ENCODE assay signal across 36 cellular contexts in the genomic region with DNA sequence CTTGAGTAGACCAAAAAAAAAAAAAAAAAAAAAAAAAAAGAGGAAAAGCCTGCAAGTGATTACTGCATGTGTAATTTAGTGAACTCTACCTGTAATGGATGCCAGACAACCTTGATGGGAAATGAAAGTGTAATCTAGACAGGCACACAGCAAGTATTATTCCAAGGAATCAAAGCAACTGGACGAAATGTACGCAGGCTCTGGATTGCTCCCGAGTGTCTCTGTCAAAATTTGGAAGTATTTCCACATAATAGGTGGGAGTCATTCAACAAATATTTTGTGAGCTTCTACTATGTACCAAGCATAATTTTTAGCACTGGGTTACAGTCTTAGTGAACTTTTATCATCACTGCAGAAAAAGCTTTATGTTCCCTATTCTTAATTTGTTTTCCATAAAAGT.
"Had no signal": no experiment of that assay in that cellular context is flagged by ENCODE, and none has a peak within 500 bp of the region (broad histone marks: within the 10 kb centered on the region; RNA-seq: fewer than 3 reads in every experiment).

No MANE protein-coding gene starts in this region.

- H3K4me3 Mint-ChIP-seq: activated CD4-positive, alpha-beta T cell treated with anti-CD3 and anti-CD28 coated beads for 36 hours; activated CD4-positive, alpha-beta T cell treated with anti-CD3 and anti-CD28 coated beads, Interleukin-2, amount 10 ng/mL, durations not matched to agents 7 days and 5 days; activated CD8-positive, alpha-beta T cell treated with anti-CD3 and anti-CD28 coated beads, Interleukin-2, amount 10 ng/mL, durations not matched to agents 7 days and 5 days; activated naive CD4-positive, alpha-beta T cell treated with anti-CD3 and anti-CD28 coated beads for 36 hours; activated T-cell treated with anti-CD3 and anti-CD28 coated beads, Interleukin-2, amount 50 U/mL, for 4 hours; activated T-helper 1 cell treated with anti-CD3 and anti-CD28 coated beads, Interleukin-12 subunit alpha, Interleukin-12 subunit beta, Interleukin-2, Interleukin-4 antibody, amounts not matched to agents 30 ng/mL and 10 ng/mL and 1 ng/mL, durations not matched to agents 14 hours and 24 hours and 36 hours; T-helper 1 cell treated with Interleukin-12 subunit alpha and Interleukin-12 subunit beta and Interleukin-4 antibody, amounts not matched to agents 30 μg/mL and 1 μg/mL, for 36 hours; T-helper 2 cell treated with Interferon-gamma antibody and Interleukin-4, amounts not matched to agents 5 μg/mL and 100 μg/mL, for 36 hours; WTC11 had no signal

- H3K9me3 ChIP-seq: adrenal gland, body of pancreas, Peyer's patch, SJSA1, SK-N-SH had no signal

- H3K4me1 Mint-ChIP-seq: activated CD4-positive, alpha-beta T cell treated with anti-CD3 and anti-CD28 coated beads for 36 hours; activated CD4-positive, alpha-beta T cell treated with anti-CD3 and anti-CD28 coated beads, Interleukin-2, amount 10 ng/mL, durations not matched to agents 7 days and 5 days had no signal

- ATAC-seq: activated CD4-positive, alpha-beta T cell treated with anti-CD3 and anti-CD28 coated beads for 36 hours; activated CD4-positive, CD25-positive, alpha-beta regulatory T cell treated with anti-CD3 and anti-CD28 coated beads, Interleukin-2, amount 50 U/mL, for 24 hours; activated CD8-positive, alpha-beta T cell treated with anti-CD3 and anti-CD28 coated beads, Interleukin-2, amount 10 ng/mL, durations not matched to agents 7 days and 5 days; activated naive CD4-positive, alpha-beta T cell treated with anti-CD3 and anti-CD28 coated beads, Interleukin-2, amount 50 U/mL, for 72 hours; activated T-cell treated with anti-CD3 and anti-CD28 coated beads, Interleukin-2, amount 50 U/mL, for 4 hours; body of pancreas; PC-3; WTC11 had no signal

- H3K4me3 ChIP-seq: adrenal gland, body of pancreas, Peyer's patch, SJSA1 had no signal

- H3K36me3 ChIP-seq: adrenal gland, Peyer's patch, SJSA1 had no signal

- H3K27me3 ChIP-seq: adrenal gland, body of pancreas, Peyer's patch, SJSA1 had no signal

- H3K27ac ChIP-seq: adrenal gland, body of pancreas had no signal

- DNase-seq: activated CD4-positive, alpha-beta T cell treated with anti-CD3 and anti-CD28 coated beads for 36 hours; activated CD4-positive, alpha-beta T cell treated with anti-CD3 and anti-CD28 coated beads, Interleukin-2, amount 10 ng/mL, durations not matched to agents 7 days and 5 days; activated CD4-positive, alpha-beta T cell treated with anti-CD3 and anti-CD28 coated beads, Interleukin-2, amount 50 U/mL, for 48 hours; activated CD8-positive, alpha-beta memory T cell treated with anti-CD3 and anti-CD28 coated beads, Interleukin-2, amount 50 U/mL, for 4 hours; activated CD8-positive, alpha-beta T cell treated with anti-CD3 and anti-CD28 coated beads, Interleukin-2, amount 10 ng/mL, durations not matched to agents 7 days and 5 days; activated gamma-delta T cell treated with Interleukin-2 at 50 U/mL for 16 hours; activated naive CD4-positive, alpha-beta T cell treated with anti-CD3 and anti-CD28 coated beads for 36 hours; activated T-cell treated with anti-CD3 and anti-CD28 coated beads for 4 hours; activated T-cell treated with anti-CD3 and anti-CD28 coated beads, Interleukin-2, amount 50 U/mL, for 4 hours; adrenal gland; body of pancreas; caudate nucleus; cerebellar nuclear complex; MM.1S; MV-4-11; NCI-H1092; NCI-H146; NCI-H187; NCI-H2029 treated with DMSO at 0.1 percent for 48 hours; NCI-H2107; NCI-H2171; NCI-H510A; NCI-H526 treated with DMSO at 0.1 percent for 48 hours; NCI-H774; PC-3; Peyer's patch; RPMI8226; SHP77 treated with DMSO at 0.1 percent for 48 hours; SK-N-SH had no signal

- H3K9me3 Mint-ChIP-seq: activated CD4-positive, alpha-beta T cell treated with anti-CD3 and anti-CD28 coated beads, Interleukin-2, amount 10 ng/mL, durations not matched to agents 7 days and 5 days; activated naive CD4-positive, alpha-beta T cell treated with anti-CD3 and anti-CD28 coated beads for 36 hours; activated T-cell treated with anti-CD3 and anti-CD28 coated beads, Interleukin-2, amount 50 U/mL, for 4 hours; activated T-helper 1 cell treated with anti-CD3 and anti-CD28 coated beads, Interleukin-12 subunit alpha, Interleukin-12 subunit beta, Interleukin-2, Interleukin-4 antibody, amounts not matched to agents 30 ng/mL and 10 ng/mL and 1 ng/mL, durations not matched to agents 14 hours and 24 hours and 36 hours; T-helper 1 cell treated with Interleukin-12 subunit alpha and Interleukin-12 subunit beta and Interleukin-4 antibody, amounts not matched to agents 30 μg/mL and 1 μg/mL, for 36 hours; T-helper 2 cell treated with Interferon-gamma antibody and Interleukin-4, amounts not matched to agents 5 μg/mL and 100 μg/mL, for 36 hours; WTC11 had no signal

- H3K4me1 ChIP-seq: adrenal gland, body of pancreas, Peyer's patch had no signal

- H3K27ac Mint-ChIP-seq: activated CD4-positive, alpha-beta T cell treated with anti-CD3 and anti-CD28 coated beads for 36 hours; activated CD4-positive, alpha-beta T cell treated with anti-CD3 and anti-CD28 coated beads, Interleukin-2, amount 10 ng/mL, durations not matched to agents 7 days and 5 days; activated CD8-positive, alpha-beta T cell treated with anti-CD3 and anti-CD28 coated beads, Interleukin-2, amount 10 ng/mL, durations not matched to agents 7 days and 5 days; activated naive CD4-positive, alpha-beta T cell treated with anti-CD3 and anti-CD28 coated beads for 36 hours; activated naive CD4-positive, alpha-beta T cell treated with anti-CD3 and anti-CD28 coated beads, Interleukin-2, amount 50 U/mL, for 72 hours; activated T-helper 1 cell treated with anti-CD3 and anti-CD28 coated beads, Interleukin-12 subunit alpha, Interleukin-12 subunit beta, Interleukin-2, Interleukin-4 antibody, amounts not matched to agents 30 ng/mL and 10 ng/mL and 1 ng/mL, durations not matched to agents 14 hours and 24 hours and 36 hours; T-helper 1 cell treated with Interleukin-12 subunit alpha and Interleukin-12 subunit beta and Interleukin-4 antibody, amounts not matched to agents 30 μg/mL and 1 μg/mL, for 36 hours; T-helper 2 cell treated with Interferon-gamma antibody and Interleukin-4, amounts not matched to agents 5 μg/mL and 100 μg/mL, for 36 hours; WTC11 had no signal

- H3K36me3 Mint-ChIP-seq: activated naive CD4-positive, alpha-beta T cell treated with anti-CD3 and anti-CD28 coated beads, Interleukin-2, amount 50 U/mL, for 72 hours; WTC11 had no signal
